In the genomic region with DNA sequence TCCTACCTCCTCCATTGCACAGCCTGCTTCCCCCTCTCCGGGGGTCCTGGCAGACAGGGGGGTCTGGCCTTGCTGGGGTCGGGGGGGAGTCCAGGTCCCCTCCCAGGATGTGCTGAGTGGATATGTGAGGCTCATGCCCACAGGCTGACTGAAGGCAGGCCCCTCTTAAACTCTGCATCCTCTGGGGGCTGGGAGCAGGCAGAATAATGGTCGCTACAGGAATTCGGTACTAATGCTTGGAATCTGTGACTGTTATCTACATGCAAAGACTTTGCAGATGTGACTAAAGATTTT, we compare ENCODE assay signal across 10 cellular contexts. TPM values are rescaled to one million over a fixed set of nuclear protein-coding genes. Genes with fewer than 3 reads are reported as not detected.
DNase-seq lines count a peak whose midpoint lies in the region; ATAC-seq and TF ChIP-seq lines count a peak whose summit lies in the region.
"Had no signal": no experiment of that assay in that cellular context is flagged by ENCODE, and none has a peak within 500 bp of the region (broad histone marks: within the 10 kb centered on the region; RNA-seq: fewer than 3 reads in every experiment).

No MANE protein-coding gene starts in this region.

- H3K4me2 ChIP-seq in BLaER1 = peak overlapping the region; percentile 96

- ATAC-seq in naive thymus-derived CD8-positive, alpha-beta T cell = no peak
- ATAC-seq in left lobe of liver = no peak

- H3K27me3 Mint-ChIP-seq in activated T-helper 2 cell treated with anti-CD3 and anti-CD28 coated beads, Interferon-gamma antibody, Interleukin-2, Interleukin-4, amounts not matched to agents 10 μg/mL and 5 μg/mL and 100 μg/mL, durations not matched to agents 14 hours and 24 hours and 36 hours (ENCODE audit: low read depth) = no peaks in the 10 kb centered on the region
- no peaks in the 10 kb centered on the region for H3K27me3 Mint-ChIP-seq in naive thymus-derived CD8-positive, alpha-beta T cell
- H3K27me3 Mint-ChIP-seq in Calu3 (ENCODE audit: unreplicated experiment) = no peaks in the 10 kb centered on the region

- DNase-seq in activated T-helper 2 cell treated with anti-CD3 and anti-CD28 coated beads, Interferon-gamma antibody, Interleukin-2, Interleukin-4, amounts not matched to agents 10 μg/mL and 5 μg/mL and 100 μg/mL, durations not matched to agents 14 hours and 24 hours and 36 hours (ENCODE audit: low spot score) = no peak
- no peak for DNase-seq in naive thymus-derived CD8-positive, alpha-beta T cell
- DNase-seq in NCI-H2227 treated with DMSO at 0.1 percent for 48 hours (lab: John Stamatoyannopoulos, UW) (no peak), HT-29 (ENCODE audit: low spot score) (no peak), left lobe of liver (ENCODE audit: low spot score) (no peak), Calu3 (no peak)
- DNase-seq: activated T-cell treated with anti-CD3 and anti-CD28 coated beads, Interleukin-2, amount 50 U/mL, for 1 hour; NCI-H2081 had no signal

- H3K9me3 Mint-ChIP-seq in activated T-helper 2 cell treated with anti-CD3 and anti-CD28 coated beads, Interferon-gamma antibody, Interleukin-2, Interleukin-4, amounts not matched to agents 10 μg/mL and 5 μg/mL and 100 μg/mL, durations not matched to agents 14 hours and 24 hours and 36 hours = no peaks in the 10 kb centered on the region
- no peaks in the 10 kb centered on the region for H3K9me3 Mint-ChIP-seq in naive thymus-derived CD8-positive, alpha-beta T cell
- no peaks in the 10 kb centered on the region for H3K9me3 Mint-ChIP-seq in Calu3 (ENCODE audit: low read depth, unreplicated experiment)

- POLR2A ChIA-PET in naive thymus-derived CD8-positive, alpha-beta T cell (lab: Charles Lee) = interaction anchor here (3.4 to 37.2 kb wide), 4 partner anchors 3 to 86 kb away, joined by 14 to 1495 read pairs (median 764); a partner anchor contains a TSS

- H3K27ac Mint-ChIP-seq in activated T-helper 2 cell treated with anti-CD3 and anti-CD28 coated beads, Interferon-gamma antibody, Interleukin-2, Interleukin-4, amounts not matched to agents 10 μg/mL and 5 μg/mL and 100 μg/mL, durations not matched to agents 14 hours and 24 hours and 36 hours = peak overlapping the region; percentile 9
- H3K27ac Mint-ChIP-seq in naive thymus-derived CD8-positive, alpha-beta T cell = peak overlapping the region; percentile 90 to 99 (median 96)
- no peak overlapping the region for H3K27ac Mint-ChIP-seq in Calu3 (ENCODE audit: unreplicated experiment)

- peak overlapping the region; percentile 93 for H3K4me3 Mint-ChIP-seq in activated T-helper 2 cell treated with anti-CD3 and anti-CD28 coated beads, Interferon-gamma antibody, Interleukin-2, Interleukin-4, amounts not matched to agents 10 μg/mL and 5 μg/mL and 100 μg/mL, durations not matched to agents 14 hours and 24 hours and 36 hours (ENCODE audit: low read depth)
- peak overlapping the region; percentile 92 to 97 (median 96) for H3K4me3 Mint-ChIP-seq in naive thymus-derived CD8-positive, alpha-beta T cell
- no peak overlapping the region for H3K4me3 Mint-ChIP-seq in Calu3 (ENCODE audit: low read depth, unreplicated experiment)

- peaks cover 62% of the 10 kb centered on the region for H4K20me1 ChIP-seq in BLaER1

- BruUV-seq in Calu3 (replicated peaks; lab: Mats Ljungman, UMichigan) = no TSS peak

- intact Hi-C loops in activated T-helper 2 cell treated with anti-CD3 and anti-CD28 coated beads, Interferon-gamma antibody, Interleukin-2, Interleukin-4, amounts not matched to agents 10 μg/mL and 5 μg/mL and 100 μg/mL, durations not matched to agents 14 hours and 24 hours and 36 hours (cut with micrococcal nuclease) = loop anchor here (5.0 to 10.0 kb wide), 4 partner anchors 35 to 337 kb away; a partner anchor contains a TSS
- intact Hi-C loops in Calu3 (cut with micrococcal nuclease; ENCODE audit: unreplicated experiment) = no loop called here

- no peaks in the 10 kb centered on the region for H3K27me3 ChIP-seq in BLaER1

- H3K27ac ChIP-seq in BLaER1 = peak overlapping the region; percentile 96

- peaks cover 25% of the 10 kb centered on the region for H3K36me3 Mint-ChIP-seq in activated T-helper 2 cell treated with anti-CD3 and anti-CD28 coated beads, Interferon-gamma antibody, Interleukin-2, Interleukin-4, amounts not matched to agents 10 μg/mL and 5 μg/mL and 100 μg/mL, durations not matched to agents 14 hours and 24 hours and 36 hours (ENCODE audit: low read depth)
- peaks cover 15 to 23% (median 15%) of the 10 kb centered on the region in 3 donors for H3K36me3 Mint-ChIP-seq in naive thymus-derived CD8-positive, alpha-beta T cell
- peaks cover 35% of the 10 kb centered on the region for H3K36me3 Mint-ChIP-seq in Calu3 (ENCODE audit: insufficient read depth, unreplicated experiment)

- peaks cover 37% of the 10 kb centered on the region for H3K4me1 Mint-ChIP-seq in activated T-helper 2 cell treated with anti-CD3 and anti-CD28 coated beads, Interferon-gamma antibody, Interleukin-2, Interleukin-4, amounts not matched to agents 10 μg/mL and 5 μg/mL and 100 μg/mL, durations not matched to agents 14 hours and 24 hours and 36 hours (ENCODE audit: low read depth)
- H3K4me1 Mint-ChIP-seq in naive thymus-derived CD8-positive, alpha-beta T cell = peaks cover 33 to 63% (median 52%) of the 10 kb centered on the region in 4 donors
- peaks cover 22% of the 10 kb centered on the region for H3K4me1 Mint-ChIP-seq in Calu3 (ENCODE audit: low read depth, unreplicated experiment)

- H3K4me3 ChIP-seq in BLaER1 (peak overlapping the region; percentile 93), GM12875 (ENCODE audit: low read depth, low read length) (peak overlapping the region; percentile 78)

- TF ChIP-seq CTCF in GM12875 (IDR thresholded peaks at IDR 0.05; ENCODE audit: borderline replicate concordance, insufficient read depth, low read depth, low read length) (no peak), Calu3 (IDR thresholded peaks at IDR 0.05; ENCODE audit: unreplicated experiment) (no peak)

- no peaks in the 10 kb centered on the region for H3K9me3 ChIP-seq in BLaER1

- H3K36me3 ChIP-seq in BLaER1 = peaks cover 12% of the 10 kb centered on the region

- H3K9ac ChIP-seq in BLaER1 = peak overlapping the region; percentile 95

- CTCF ChIA-PET in Calu3 (lab: Charles Lee) = no interaction called here

- H3K4me1 ChIP-seq in BLaER1 = peaks cover 78% of the 10 kb centered on the region

RNA-seq across cellular contexts. Expression of a gene that starts 1.6 kb away (rescaled TPM):
- 121 and 123 TPM in 2 replicates for total RNA-seq in activated T-helper 2 cell treated with anti-CD3 and anti-CD28 coated beads, Interferon-gamma antibody, Interleukin-2, Interleukin-4, amounts not matched to agents 10 μg/mL and 5 μg/mL and 100 μg/mL, durations not matched to agents 14 hours and 24 hours and 36 hours
- total RNA-seq in naive thymus-derived CD8-positive, alpha-beta T cell = 1,000 to 10,000 TPM; 1,061 to 1,073 TPM
- 100 to 1,000 TPM; 491 to 802 (median 518) TPM for polyA plus RNA-seq in naive thymus-derived CD8-positive, alpha-beta T cell
- total RNA-seq in HT-29 (2014; rRNA removed; shearing (Covaris generic)) = 101 and 110 TPM in 2 replicates
- total RNA-seq in left lobe of liver (183 TPM), Calu3 (2022) (50.7 and 66.3 TPM in 2 replicates)

RNA-seq across cellular contexts. Expression of a gene that starts 36.5 kb away (rescaled TPM):
- total RNA-seq in activated T-helper 2 cell treated with anti-CD3 and anti-CD28 coated beads, Interferon-gamma antibody, Interleukin-2, Interleukin-4, amounts not matched to agents 10 μg/mL and 5 μg/mL and 100 μg/mL, durations not matched to agents 14 hours and 24 hours and 36 hours = 4.7 and 6.1 TPM in 2 replicates
- 10 to 100 TPM in 1 of 2 experiments, 1 to 10 TPM in 1; 9.3 to 11.5 TPM for total RNA-seq in naive thymus-derived CD8-positive, alpha-beta T cell
- polyA plus RNA-seq in naive thymus-derived CD8-positive, alpha-beta T cell = 10 to 100 TPM; 11.2 to 14.7 (median 13.1) TPM
- total RNA-seq in HT-29 (2014; rRNA removed; shearing (Covaris generic)) = 11.3 and 14.4 TPM in 2 replicates
- 3.3 TPM for total RNA-seq in left lobe of liver
- total RNA-seq in Calu3 (2022) = 14.7 and 15.6 TPM in 2 replicates

RNA-seq across cellular contexts. Expression of a gene that starts 51.7 kb away (rescaled TPM):
- total RNA-seq in activated T-helper 2 cell treated with anti-CD3 and anti-CD28 coated beads, Interferon-gamma antibody, Interleukin-2, Interleukin-4, amounts not matched to agents 10 μg/mL and 5 μg/mL and 100 μg/mL, durations not matched to agents 14 hours and 24 hours and 36 hours = 101 and 106 TPM in 2 replicates
- 10 to 100 TPM; 64.6 to 73.3 TPM for total RNA-seq in naive thymus-derived CD8-positive, alpha-beta T cell
- 10 to 100 TPM; 17.2 to 29.3 (median 22.6) TPM for polyA plus RNA-seq in naive thymus-derived CD8-positive, alpha-beta T cell
- total RNA-seq in HT-29 (2014; rRNA removed; shearing (Covaris generic)) = 53.8 and 54.9 TPM in 2 replicates
- total RNA-seq in left lobe of liver (14.4 TPM), Calu3 (2022) (79.1 and 91.4 TPM in 2 replicates)

RNA-seq across cellular contexts. Expression of a gene that starts 56.7 kb away (rescaled TPM):
- 101 and 105 TPM in 2 replicates for total RNA-seq in activated T-helper 2 cell treated with anti-CD3 and anti-CD28 coated beads, Interferon-gamma antibody, Interleukin-2, Interleukin-4, amounts not matched to agents 10 μg/mL and 5 μg/mL and 100 μg/mL, durations not matched to agents 14 hours and 24 hours and 36 hours
- 10 to 100 TPM; 50.5 to 52.6 TPM for total RNA-seq in naive thymus-derived CD8-positive, alpha-beta T cell
- polyA plus RNA-seq in naive thymus-derived CD8-positive, alpha-beta T cell = 1 to 10 TPM; 6.7 to 8.2 (median 7.8) TPM
- 60.5 and 79.2 TPM in 2 replicates for total RNA-seq in HT-29 (2014; rRNA removed; shearing (Covaris generic))
- total RNA-seq in left lobe of liver (16.6 TPM), Calu3 (2022) (58.5 and 70.0 TPM in 2 replicates)
